1 cellular context compared by ENCODE assay signal in the genomic region with DNA sequence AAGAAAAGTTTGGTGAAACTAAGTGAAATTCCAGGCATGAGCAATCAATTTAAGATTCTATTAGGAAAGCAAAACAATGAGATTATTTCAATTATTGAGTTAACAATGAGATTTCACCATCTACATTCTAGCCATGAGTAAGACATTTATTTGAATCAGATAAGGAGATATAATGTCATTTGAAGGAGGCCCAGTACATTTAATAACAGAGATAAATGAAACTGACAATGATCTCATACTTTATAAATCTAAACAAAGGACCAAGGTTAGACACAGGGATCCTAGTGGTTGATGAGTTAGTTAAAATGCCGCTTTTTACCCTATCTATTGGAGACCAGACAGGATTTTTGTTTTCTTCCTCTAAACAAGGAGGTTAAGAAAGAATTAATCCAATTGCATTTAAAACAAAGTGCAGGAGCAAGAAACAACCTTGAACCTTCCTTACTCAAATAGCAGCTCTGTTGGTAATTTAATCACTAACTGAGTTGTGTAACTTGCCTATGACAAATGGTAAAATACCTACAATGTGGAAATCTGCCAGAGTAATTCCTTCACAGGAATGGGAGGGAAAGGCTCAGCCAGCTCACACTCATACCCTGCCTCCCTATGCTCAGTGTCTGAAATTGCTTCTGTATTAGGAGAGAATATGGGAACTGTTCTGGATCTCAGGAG.
A peak's percentile ranks its signal among the peaks of the same experiment; 100 is the strongest.
TF ChIP-seq lines count a peak whose summit lies in the region.

No MANE protein-coding gene starts in this region.

TF ChIP-seq in HepG2, 621 proteins besides CTCF, POLR2A, EP300 and RAD21 (continued from another document and continues in another):
- TF ChIP-seq, protein P1, sequence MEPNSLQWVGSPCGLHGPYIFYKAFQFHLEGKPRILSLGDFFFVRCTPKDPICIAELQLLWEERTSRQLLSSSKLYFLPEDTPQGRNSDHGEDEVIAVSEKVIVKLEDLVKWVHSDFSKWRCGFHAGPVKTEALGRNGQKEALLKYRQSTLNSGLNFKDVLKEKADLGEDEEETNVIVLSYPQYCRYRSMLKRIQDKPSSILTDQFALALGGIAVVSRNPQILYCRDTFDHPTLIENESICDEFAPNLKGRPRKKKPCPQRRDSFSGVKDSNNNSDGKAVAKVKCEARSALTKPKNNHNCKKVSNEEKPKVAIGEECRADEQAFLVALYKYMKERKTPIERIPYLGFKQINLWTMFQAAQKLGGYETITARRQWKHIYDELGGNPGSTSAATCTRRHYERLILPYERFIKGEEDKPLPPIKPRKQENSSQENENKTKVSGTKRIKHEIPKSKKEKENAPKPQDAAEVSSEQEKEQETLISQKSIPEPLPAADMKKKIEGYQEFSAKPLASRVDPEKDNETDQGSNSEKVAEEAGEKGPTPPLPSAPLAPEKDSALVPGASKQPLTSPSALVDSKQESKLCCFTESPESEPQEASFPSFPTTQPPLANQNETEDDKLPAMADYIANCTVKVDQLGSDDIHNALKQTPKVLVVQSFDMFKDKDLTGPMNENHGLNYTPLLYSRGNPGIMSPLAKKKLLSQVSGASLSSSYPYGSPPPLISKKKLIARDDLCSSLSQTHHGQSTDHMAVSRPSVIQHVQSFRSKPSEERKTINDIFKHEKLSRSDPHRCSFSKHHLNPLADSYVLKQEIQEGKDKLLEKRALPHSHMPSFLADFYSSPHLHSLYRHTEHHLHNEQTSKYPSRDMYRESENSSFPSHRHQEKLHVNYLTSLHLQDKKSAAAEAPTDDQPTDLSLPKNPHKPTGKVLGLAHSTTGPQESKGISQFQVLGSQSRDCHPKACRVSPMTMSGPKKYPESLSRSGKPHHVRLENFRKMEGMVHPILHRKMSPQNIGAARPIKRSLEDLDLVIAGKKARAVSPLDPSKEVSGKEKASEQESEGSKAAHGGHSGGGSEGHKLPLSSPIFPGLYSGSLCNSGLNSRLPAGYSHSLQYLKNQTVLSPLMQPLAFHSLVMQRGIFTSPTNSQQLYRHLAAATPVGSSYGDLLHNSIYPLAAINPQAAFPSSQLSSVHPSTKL (CRISPR knock-in tag; IDR thresholded peaks at IDR 0.05), result peak; percentile 99
- 0 out of 2 replicates have a peak, but pooled peaks have one; percentile 34 for TF ChIP-seq GFI1 (CRISPR knock-in tag; IDR thresholded peaks at IDR 0.05; ENCODE audit: borderline replicate concordance)
- peak; percentile 80 for TF ChIP-seq ZNF12 (CRISPR knock-in tag; IDR thresholded peaks at IDR 0.05)
- peak; percentile 19; the same call in 1 of the 2 replicates for TF ChIP-seq RFX3 (CRISPR knock-in tag; IDR thresholded peaks at IDR 0.05)
- TF ChIP-seq NCOA1 (CRISPR knock-in tag; IDR thresholded peaks at IDR 0.05), result 0 out of 2 replicates have a peak, but pooled peaks have one; percentile 50
- TF ChIP-seq FOXP1 (IDR thresholded peaks at IDR 0.05), result no peak
- TF ChIP-seq FOXP1 (CRISPR knock-in tag; IDR thresholded peaks at IDR 0.05), result peak; percentile 91
- TF ChIP-seq, protein P2, sequence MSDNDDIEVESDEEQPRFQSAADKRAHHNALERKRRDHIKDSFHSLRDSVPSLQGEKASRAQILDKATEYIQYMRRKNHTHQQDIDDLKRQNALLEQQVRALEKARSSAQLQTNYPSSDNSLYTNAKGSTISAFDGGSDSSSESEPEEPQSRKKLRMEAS (IDR thresholded peaks at IDR 0.05), result peak; percentile 60
- peak; percentile 76 for TF ChIP-seq PHF5A (CRISPR knock-in tag; IDR thresholded peaks at IDR 0.05; ENCODE audit: low read depth, unreplicated experiment)
- TF ChIP-seq ZMYM2 (CRISPR knock-in tag; IDR thresholded peaks at IDR 0.05), result peak; percentile 51; the same call in 1 of the 2 replicates
- TF ChIP-seq TBL1XR1 (IDR thresholded peaks at IDR 0.05; ENCODE audit: borderline replicate concordance, low read length, partially characterized antibody), result peak; percentile 89
- TF ChIP-seq JUND (CRISPR knock-in tag; IDR thresholded peaks at IDR 0.05), result peak; percentile 49; the same call in 1 of the 2 replicates
- TF ChIP-seq ZNF672 (CRISPR knock-in tag; IDR thresholded peaks at IDR 0.05), result no peak
- TF ChIP-seq, protein P3, sequence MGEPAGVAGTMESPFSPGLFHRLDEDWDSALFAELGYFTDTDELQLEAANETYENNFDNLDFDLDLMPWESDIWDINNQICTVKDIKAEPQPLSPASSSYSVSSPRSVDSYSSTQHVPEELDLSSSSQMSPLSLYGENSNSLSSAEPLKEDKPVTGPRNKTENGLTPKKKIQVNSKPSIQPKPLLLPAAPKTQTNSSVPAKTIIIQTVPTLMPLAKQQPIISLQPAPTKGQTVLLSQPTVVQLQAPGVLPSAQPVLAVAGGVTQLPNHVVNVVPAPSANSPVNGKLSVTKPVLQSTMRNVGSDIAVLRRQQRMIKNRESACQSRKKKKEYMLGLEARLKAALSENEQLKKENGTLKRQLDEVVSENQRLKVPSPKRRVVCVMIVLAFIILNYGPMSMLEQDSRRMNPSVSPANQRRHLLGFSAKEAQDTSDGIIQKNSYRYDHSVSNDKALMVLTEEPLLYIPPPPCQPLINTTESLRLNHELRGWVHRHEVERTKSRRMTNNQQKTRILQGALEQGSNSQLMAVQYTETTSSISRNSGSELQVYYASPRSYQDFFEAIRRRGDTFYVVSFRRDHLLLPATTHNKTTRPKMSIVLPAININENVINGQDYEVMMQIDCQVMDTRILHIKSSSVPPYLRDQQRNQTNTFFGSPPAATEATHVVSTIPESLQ (CRISPR knock-in tag; conservative IDR thresholded peaks at IDR 0.05), result no peak
- TF ChIP-seq, protein P4, sequence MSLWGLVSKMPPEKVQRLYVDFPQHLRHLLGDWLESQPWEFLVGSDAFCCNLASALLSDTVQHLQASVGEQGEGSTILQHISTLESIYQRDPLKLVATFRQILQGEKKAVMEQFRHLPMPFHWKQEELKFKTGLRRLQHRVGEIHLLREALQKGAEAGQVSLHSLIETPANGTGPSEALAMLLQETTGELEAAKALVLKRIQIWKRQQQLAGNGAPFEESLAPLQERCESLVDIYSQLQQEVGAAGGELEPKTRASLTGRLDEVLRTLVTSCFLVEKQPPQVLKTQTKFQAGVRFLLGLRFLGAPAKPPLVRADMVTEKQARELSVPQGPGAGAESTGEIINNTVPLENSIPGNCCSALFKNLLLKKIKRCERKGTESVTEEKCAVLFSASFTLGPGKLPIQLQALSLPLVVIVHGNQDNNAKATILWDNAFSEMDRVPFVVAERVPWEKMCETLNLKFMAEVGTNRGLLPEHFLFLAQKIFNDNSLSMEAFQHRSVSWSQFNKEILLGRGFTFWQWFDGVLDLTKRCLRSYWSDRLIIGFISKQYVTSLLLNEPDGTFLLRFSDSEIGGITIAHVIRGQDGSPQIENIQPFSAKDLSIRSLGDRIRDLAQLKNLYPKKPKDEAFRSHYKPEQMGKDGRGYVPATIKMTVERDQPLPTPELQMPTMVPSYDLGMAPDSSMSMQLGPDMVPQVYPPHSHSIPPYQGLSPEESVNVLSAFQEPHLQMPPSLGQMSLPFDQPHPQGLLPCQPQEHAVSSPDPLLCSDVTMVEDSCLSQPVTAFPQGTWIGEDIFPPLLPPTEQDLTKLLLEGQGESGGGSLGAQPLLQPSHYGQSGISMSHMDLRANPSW (CRISPR knock-in tag; IDR thresholded peaks at IDR 0.05; ENCODE audit: borderline replicate concordance), result no peak; the same call in 1 of the 2 replicates
- TF ChIP-seq SIX4 (CRISPR knock-in tag; IDR thresholded peaks at IDR 0.05), result peak; percentile 95
- no peak for TF ChIP-seq MTF1 (CRISPR knock-in tag; IDR thresholded peaks at IDR 0.05)
- no peak for TF ChIP-seq SIN3B (IDR thresholded peaks at IDR 0.05; ENCODE audit: low read length)
- peak; percentile 43; the same call in 1 of the 2 replicates for TF ChIP-seq CHD4 (IDR thresholded peaks at IDR 0.05; ENCODE audit: borderline replicate concordance, low read length)
- TF ChIP-seq NFKBIZ (CRISPR knock-in tag; IDR thresholded peaks at IDR 0.05), result peak; percentile 75; the same call in 1 of the 2 replicates
- TF ChIP-seq, protein P5, sequence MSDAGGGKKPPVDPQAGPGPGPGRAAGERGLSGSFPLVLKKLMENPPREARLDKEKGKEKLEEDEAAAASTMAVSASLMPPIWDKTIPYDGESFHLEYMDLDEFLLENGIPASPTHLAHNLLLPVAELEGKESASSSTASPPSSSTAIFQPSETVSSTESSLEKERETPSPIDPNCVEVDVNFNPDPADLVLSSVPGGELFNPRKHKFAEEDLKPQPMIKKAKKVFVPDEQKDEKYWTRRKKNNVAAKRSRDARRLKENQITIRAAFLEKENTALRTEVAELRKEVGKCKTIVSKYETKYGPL (CRISPR knock-in tag; IDR thresholded peaks at IDR 0.05), result peak; percentile 95
- TF ChIP-seq HOXA3 (CRISPR knock-in tag; IDR thresholded peaks at IDR 0.05), result peak; percentile 16; the same call in 1 of the 2 replicates
- peak; percentile 94 for TF ChIP-seq NCOR1 (IDR thresholded peaks at IDR 0.05; ENCODE audit: borderline replicate concordance, low read length)
- TF ChIP-seq, protein P6, sequence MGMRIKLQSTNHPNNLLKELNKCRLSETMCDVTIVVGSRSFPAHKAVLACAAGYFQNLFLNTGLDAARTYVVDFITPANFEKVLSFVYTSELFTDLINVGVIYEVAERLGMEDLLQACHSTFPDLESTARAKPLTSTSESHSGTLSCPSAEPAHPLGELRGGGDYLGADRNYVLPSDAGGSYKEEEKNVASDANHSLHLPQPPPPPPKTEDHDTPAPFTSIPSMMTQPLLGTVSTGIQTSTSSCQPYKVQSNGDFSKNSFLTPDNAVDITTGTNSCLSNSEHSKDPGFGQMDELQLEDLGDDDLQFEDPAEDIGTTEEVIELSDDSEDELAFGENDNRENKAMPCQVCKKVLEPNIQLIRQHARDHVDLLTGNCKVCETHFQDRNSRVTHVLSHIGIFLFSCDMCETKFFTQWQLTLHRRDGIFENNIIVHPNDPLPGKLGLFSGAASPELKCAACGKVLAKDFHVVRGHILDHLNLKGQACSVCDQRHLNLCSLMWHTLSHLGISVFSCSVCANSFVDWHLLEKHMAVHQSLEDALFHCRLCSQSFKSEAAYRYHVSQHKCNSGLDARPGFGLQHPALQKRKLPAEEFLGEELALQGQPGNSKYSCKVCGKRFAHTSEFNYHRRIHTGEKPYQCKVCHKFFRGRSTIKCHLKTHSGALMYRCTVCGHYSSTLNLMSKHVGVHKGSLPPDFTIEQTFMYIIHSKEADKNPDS (CRISPR knock-in tag; IDR thresholded peaks at IDR 0.05), result peak; percentile 93; the same call in 1 of the 2 replicates
- peak; percentile 74; the same call in 1 of the 2 replicates for TF ChIP-seq HNF4G (IDR thresholded peaks at IDR 0.05; ENCODE audit: borderline replicate concordance, low read depth, low read length)
- TF ChIP-seq HNF4G (CRISPR knock-in tag; IDR thresholded peaks at IDR 0.05; ENCODE audit: borderline replicate concordance, low read depth), result peak; percentile 16; the same call in 1 of the 2 replicates
- TF ChIP-seq RARA (CRISPR knock-in tag; IDR thresholded peaks at IDR 0.05), result peak; percentile 99
- 0 out of 2 replicates have a peak, but pooled peaks have one; percentile 36 for TF ChIP-seq KDM1A (CRISPR knock-in tag; IDR thresholded peaks at IDR 0.05)
- peak; percentile 83; the same call in 1 of the 2 replicates for TF ChIP-seq ZNF292 (CRISPR knock-in tag; IDR thresholded peaks at IDR 0.05; ENCODE audit: borderline replicate concordance, low read depth)
- TF ChIP-seq, protein P7, sequence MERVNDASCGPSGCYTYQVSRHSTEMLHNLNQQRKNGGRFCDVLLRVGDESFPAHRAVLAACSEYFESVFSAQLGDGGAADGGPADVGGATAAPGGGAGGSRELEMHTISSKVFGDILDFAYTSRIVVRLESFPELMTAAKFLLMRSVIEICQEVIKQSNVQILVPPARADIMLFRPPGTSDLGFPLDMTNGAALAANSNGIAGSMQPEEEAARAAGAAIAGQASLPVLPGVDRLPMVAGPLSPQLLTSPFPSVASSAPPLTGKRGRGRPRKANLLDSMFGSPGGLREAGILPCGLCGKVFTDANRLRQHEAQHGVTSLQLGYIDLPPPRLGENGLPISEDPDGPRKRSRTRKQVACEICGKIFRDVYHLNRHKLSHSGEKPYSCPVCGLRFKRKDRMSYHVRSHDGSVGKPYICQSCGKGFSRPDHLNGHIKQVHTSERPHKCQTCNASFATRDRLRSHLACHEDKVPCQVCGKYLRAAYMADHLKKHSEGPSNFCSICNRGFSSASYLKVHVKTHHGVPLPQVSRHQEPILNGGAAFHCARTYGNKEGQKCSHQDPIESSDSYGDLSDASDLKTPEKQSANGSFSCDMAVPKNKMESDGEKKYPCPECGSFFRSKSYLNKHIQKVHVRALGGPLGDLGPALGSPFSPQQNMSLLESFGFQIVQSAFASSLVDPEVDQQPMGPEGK (CRISPR knock-in tag; IDR thresholded peaks at IDR 0.05), result peak; percentile 53; the same call in 1 of the 2 replicates
- TF ChIP-seq, protein P8, sequence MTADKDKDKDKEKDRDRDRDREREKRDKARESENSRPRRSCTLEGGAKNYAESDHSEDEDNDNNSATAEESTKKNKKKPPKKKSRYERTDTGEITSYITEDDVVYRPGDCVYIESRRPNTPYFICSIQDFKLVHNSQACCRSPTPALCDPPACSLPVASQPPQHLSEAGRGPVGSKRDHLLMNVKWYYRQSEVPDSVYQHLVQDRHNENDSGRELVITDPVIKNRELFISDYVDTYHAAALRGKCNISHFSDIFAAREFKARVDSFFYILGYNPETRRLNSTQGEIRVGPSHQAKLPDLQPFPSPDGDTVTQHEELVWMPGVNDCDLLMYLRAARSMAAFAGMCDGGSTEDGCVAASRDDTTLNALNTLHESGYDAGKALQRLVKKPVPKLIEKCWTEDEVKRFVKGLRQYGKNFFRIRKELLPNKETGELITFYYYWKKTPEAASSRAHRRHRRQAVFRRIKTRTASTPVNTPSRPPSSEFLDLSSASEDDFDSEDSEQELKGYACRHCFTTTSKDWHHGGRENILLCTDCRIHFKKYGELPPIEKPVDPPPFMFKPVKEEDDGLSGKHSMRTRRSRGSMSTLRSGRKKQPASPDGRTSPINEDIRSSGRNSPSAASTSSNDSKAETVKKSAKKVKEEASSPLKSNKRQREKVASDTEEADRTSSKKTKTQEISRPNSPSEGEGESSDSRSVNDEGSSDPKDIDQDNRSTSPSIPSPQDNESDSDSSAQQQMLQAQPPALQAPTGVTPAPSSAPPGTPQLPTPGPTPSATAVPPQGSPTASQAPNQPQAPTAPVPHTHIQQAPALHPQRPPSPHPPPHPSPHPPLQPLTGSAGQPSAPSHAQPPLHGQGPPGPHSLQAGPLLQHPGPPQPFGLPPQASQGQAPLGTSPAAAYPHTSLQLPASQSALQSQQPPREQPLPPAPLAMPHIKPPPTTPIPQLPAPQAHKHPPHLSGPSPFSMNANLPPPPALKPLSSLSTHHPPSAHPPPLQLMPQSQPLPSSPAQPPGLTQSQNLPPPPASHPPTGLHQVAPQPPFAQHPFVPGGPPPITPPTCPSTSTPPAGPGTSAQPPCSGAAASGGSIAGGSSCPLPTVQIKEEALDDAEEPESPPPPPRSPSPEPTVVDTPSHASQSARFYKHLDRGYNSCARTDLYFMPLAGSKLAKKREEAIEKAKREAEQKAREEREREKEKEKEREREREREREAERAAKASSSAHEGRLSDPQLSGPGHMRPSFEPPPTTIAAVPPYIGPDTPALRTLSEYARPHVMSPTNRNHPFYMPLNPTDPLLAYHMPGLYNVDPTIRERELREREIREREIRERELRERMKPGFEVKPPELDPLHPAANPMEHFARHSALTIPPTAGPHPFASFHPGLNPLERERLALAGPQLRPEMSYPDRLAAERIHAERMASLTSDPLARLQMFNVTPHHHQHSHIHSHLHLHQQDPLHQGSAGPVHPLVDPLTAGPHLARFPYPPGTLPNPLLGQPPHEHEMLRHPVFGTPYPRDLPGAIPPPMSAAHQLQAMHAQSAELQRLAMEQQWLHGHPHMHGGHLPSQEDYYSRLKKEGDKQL (CRISPR knock-in tag; IDR thresholded peaks at IDR 0.05; ENCODE audit: low read depth), result peak; percentile 80
